12 cellular contexts compared by ENCODE assay signal in genomic region chr18:69882965-69883668, GRCh38.
A peak's percentile ranks its signal among the peaks of the same experiment; 100 is the strongest.
DNase-seq lines count a peak whose midpoint lies in the region; ATAC-seq and TF ChIP-seq lines count a peak whose summit lies in the region.
"Had no signal": no experiment of that assay in that cellular context is flagged by ENCODE, and none has a peak within 500 bp of the region (broad histone marks: within the 10 kb centered on the region; RNA-seq: fewer than 3 reads in every experiment).

No MANE protein-coding gene starts in this region.

- H2BK5ac ChIP-seq in H9 (ENCODE audit: insufficient read length, low read length), result no peak overlapping the region

- no peaks in the 10 kb centered on the region for H3K9me3 ChIP-seq in CD8-positive, alpha-beta memory T cell (ENCODE audit: low read length)
- H3K9me3 ChIP-seq in OCI-LY3 (ENCODE audit: insufficient read depth, low read length) (no peaks in the 10 kb centered on the region), H9 (ENCODE audit: control insufficient read depth, low read depth, low read length) (no peaks in the 10 kb centered on the region), gastrocnemius medialis (no peaks in the 10 kb centered on the region)
- H3K9me3 ChIP-seq: breast epithelium had no signal

- no peaks in the 10 kb centered on the region for H3K79me1 ChIP-seq in H9 (ENCODE audit: insufficient read depth, low read depth, low read length, poor library complexity, severe bottlenecking)

- no peak overlapping the region for H2AK5ac ChIP-seq in H9 (ENCODE audit: insufficient read length, low read length)

- H3K9me3 Mint-ChIP-seq in CD8-positive, alpha-beta memory T cell, result peaks cover 0 to 2% (median 0%) of the 10 kb centered on the region in 5 donors
- H3K9me3 Mint-ChIP-seq in H9, result no peaks in the 10 kb centered on the region

- no peak overlapping the region for H2BK20ac ChIP-seq in H9 (ENCODE audit: low read depth, low read length, poor library complexity, severe bottlenecking)

- peaks cover 10 to 16% (median 11%) of the 10 kb centered on the region in 3 donors for H3K36me3 Mint-ChIP-seq in CD8-positive, alpha-beta memory T cell
- peaks cover 0 to 4% (median 2%) of the 10 kb centered on the region in 3 experiments; a peak in 2 of 7 replicates for H3K36me3 Mint-ChIP-seq in H9 (ENCODE audit: insufficient read depth in 1 of 3, low read depth in 3 of 3)

- H2BK12ac ChIP-seq in H9 (ENCODE audit: insufficient read length, low read depth, low read length), result no peak overlapping the region

- no peak overlapping the region for H3K56ac ChIP-seq in H9 (ENCODE audit: insufficient read length, low read depth, low read length)

- no peak overlapping the region for H3T11ph ChIP-seq in H9 (ENCODE audit: low read length)

- no peaks in the 10 kb centered on the region for H3K27me3 ChIP-seq in CD8-positive, alpha-beta memory T cell (ENCODE audit: insufficient read depth, low read length, poor library complexity, severe bottlenecking)
- no peaks in the 10 kb centered on the region for H3K27me3 ChIP-seq in OCI-LY3 (ENCODE audit: low read depth, low read length)
- H3K27me3 ChIP-seq in H9 (ENCODE audit: insufficient read depth, low read length), result no peaks in the 10 kb centered on the region
- H3K27me3 ChIP-seq in gastrocnemius medialis, result no peaks in the 10 kb centered on the region
- H3K27me3 ChIP-seq: breast epithelium had no signal

- H3K4me3 ChIP-seq in CD8-positive, alpha-beta memory T cell (ENCODE audit: low read length), result no peak overlapping the region
- peak overlapping the region; percentile 34 for H3K4me3 ChIP-seq in OCI-LY3 (ENCODE audit: low read length)
- no peak overlapping the region for H3K4me3 ChIP-seq in gastrocnemius medialis
- H3K4me3 ChIP-seq: breast epithelium had no signal

- H3K4ac ChIP-seq in H9 (ENCODE audit: low read depth, low read length), result no peak overlapping the region

- H3K4me1 Mint-ChIP-seq in CD8-positive, alpha-beta memory T cell, result peaks cover 58 to 94% (median 81%) of the 10 kb centered on the region in 3 donors
- peaks cover 31 to 43% of the 10 kb centered on the region in 2 experiments for H3K4me1 Mint-ChIP-seq in H9

- no peak overlapping the region for H3K14ac ChIP-seq in H9 (ENCODE audit: insufficient read depth, low read length)

- no peaks in the 10 kb centered on the region for H3K23me2 ChIP-seq in H9 (ENCODE audit: insufficient read length, low read depth, low read length, poor library complexity, severe bottlenecking)

- no peak overlapping the region for H3K18ac ChIP-seq in H9 (ENCODE audit: insufficient read length, low read depth, low read length)

- H3K27me3 Mint-ChIP-seq in CD8-positive, alpha-beta memory T cell, result no peaks in the 10 kb centered on the region
- H3K27me3 Mint-ChIP-seq in H9 (ENCODE audit: low read depth), result no peaks in the 10 kb centered on the region

- peak overlapping the region in 6 of 8 donors; percentile 0 to 70 (median 22) for H3K27ac Mint-ChIP-seq in CD8-positive, alpha-beta memory T cell
- H3K27ac Mint-ChIP-seq in H9, result no peak overlapping the region

- H3K4me2 ChIP-seq in OCI-LY3 (ENCODE audit: low read length) (peak overlapping the region; percentile 70), H9 (ENCODE audit: insufficient read depth, insufficient read length, low read length) (no peak overlapping the region)

- no peak overlapping the region for H2BK15ac ChIP-seq in H9 (ENCODE audit: low read depth, low read length)

- no peak overlapping the region for H4K5ac ChIP-seq in H9 (ENCODE audit: insufficient read length, low read depth, low read length)

- POLR2A ChIA-PET in CD8-positive, alpha-beta memory T cell (lab: Charles Lee), result no interaction called here

- H4K8ac ChIP-seq in H9 (replicated peaks; ENCODE audit: insufficient read length, low read depth, low read length), result no peak overlapping the region

- H2BK120ac ChIP-seq in H9 (ENCODE audit: low read depth, low read length, poor library complexity, severe bottlenecking), result no peak overlapping the region

- no peaks in the 10 kb centered on the region for H3K79me2 ChIP-seq in OCI-LY3 (ENCODE audit: low read length)
- no peaks in the 10 kb centered on the region for H3K79me2 ChIP-seq in H9 (ENCODE audit: insufficient read depth, low read length)

- in situ Hi-C loops in gastrocnemius medialis (cut with MboI; ENCODE audit: low sequenced_read_pairs in 4 of 4), result no loop called here

- ATAC-seq in GM19043 (IDR thresholded peaks at IDR 0.05; ENCODE audit: low read depth, unreplicated experiment) (peak; percentile 34), HG02870 (IDR thresholded peaks at IDR 0.05; ENCODE audit: unreplicated experiment) (peak; percentile 33), gastrocnemius medialis (no peak)
- ATAC-seq: left colon had no signal

- no peak for TF ChIP-seq CTCF in OCI-LY3 (IDR thresholded peaks at IDR 0.05; ENCODE audit: low read depth, low read length)
- TF ChIP-seq CTCF in H9 (conservative IDR thresholded peaks at IDR 0.05), result no peak
- no peak for TF ChIP-seq CTCF in gastrocnemius medialis (IDR thresholded peaks at IDR 0.05 in 4 of 5, conservative IDR thresholded peaks at IDR 0.05 in 1 of 5)

- H4K91ac ChIP-seq in H9 (ENCODE audit: insufficient read length, low read depth, low read length), result no peak overlapping the region

- no peak overlapping the region for H3K4me3 Mint-ChIP-seq in CD8-positive, alpha-beta memory T cell
- no peak overlapping the region for H3K4me3 Mint-ChIP-seq in H9

- CTCF ChIA-PET in CD8-positive, alpha-beta memory T cell (lab: Charles Lee), result no interaction called here

- peak overlapping the region; percentile 6; the same call in 1 of the 2 replicates for H3K9ac ChIP-seq in OCI-LY3 (ENCODE audit: low read length)
- H3K9ac ChIP-seq in H9 (ENCODE audit: extremely low read depth, insufficient read length, low read length), result no peak overlapping the region

- H4K20me1 ChIP-seq in OCI-LY3 (ENCODE audit: insufficient read depth, low read length) (no peaks in the 10 kb centered on the region), H9 (ENCODE audit: control insufficient read depth, insufficient read depth, insufficient read length) (no peaks in the 10 kb centered on the region)

- DNase-seq in CD8-positive, alpha-beta memory T cell, result no peak
- no peak for DNase-seq in H9
- DNase-seq in mucosa of gallbladder (ENCODE audit: low spot score), result no peak
- no peak for DNase-seq in HUDEP-2 (lab: John Stamatoyannopoulos, UW; ENCODE audit: unreplicated experiment in 76 of 76)
- DNase-seq in gastrocnemius medialis, result no peak
- DNase-seq: left colon, retina, SIG-M5 had no signal

- intact Hi-C loops in gastrocnemius medialis (cut with DNase I; ENCODE audit: low total_unique reads), result no loop called here

- no peaks in the 10 kb centered on the region for H3K36me3 ChIP-seq in CD8-positive, alpha-beta memory T cell (ENCODE audit: insufficient read depth, low read length)
- peaks cover 3% of the 10 kb centered on the region for H3K36me3 ChIP-seq in OCI-LY3 (replicated peaks; ENCODE audit: low read depth, low read length)
- H3K36me3 ChIP-seq in gastrocnemius medialis, result no peaks in the 10 kb centered on the region
- H3K36me3 ChIP-seq: breast epithelium had no signal

- no CpG with 5 or more reads among the region's 6 CpGs for WGBS in H9 (ENCODE audit: extremely low coverage, insufficient read length, low lambda C conversion rate)

- no peak overlapping the region for H3K27ac ChIP-seq in CD8-positive, alpha-beta memory T cell (ENCODE audit: low read depth, low read length)
- H3K27ac ChIP-seq in OCI-LY3 (ENCODE audit: low read length) (no peak overlapping the region), H9 (ENCODE audit: insufficient read length, low read depth, low read length) (no peak overlapping the region), gastrocnemius medialis (no peak overlapping the region)
- H3K27ac ChIP-seq: breast epithelium had no signal

- H3K23ac ChIP-seq in H9 (ENCODE audit: insufficient read length, low read depth, low read length), result no peak overlapping the region

- H2AFZ ChIP-seq in OCI-LY3 (ENCODE audit: low read depth, low read length) (no peak overlapping the region), H9 (ENCODE audit: low read length) (no peak overlapping the region)

- TF ChIP-seq POLR2A in gastrocnemius medialis (IDR thresholded peaks at IDR 0.05), result no peak

- peaks cover 11% of the 10 kb centered on the region for H3K4me1 ChIP-seq in CD8-positive, alpha-beta memory T cell (ENCODE audit: insufficient read depth, low read length)
- peaks cover 54% of the 10 kb centered on the region for H3K4me1 ChIP-seq in OCI-LY3 (ENCODE audit: low read length)
- peaks cover 2% of the 10 kb centered on the region; the same call in 1 of the 2 replicates for H3K4me1 ChIP-seq in H9 (ENCODE audit: insufficient read depth, low read length)
- H3K4me1 ChIP-seq in gastrocnemius medialis, result no peaks in the 10 kb centered on the region
- H3K4me1 ChIP-seq: breast epithelium had no signal

Comparison
In these comparisons a context has a peak if more than half of its experiments do, and no peak if none do; other contexts are left out.
1. H3K27ac Mint-ChIP-seq: peak in CD8-positive, alpha-beta memory T cell (6 of 8); none in H9 (0 of 3).
2. ATAC-seq: peak in GM19043 (single experiment) and HG02870 (single experiment); none in gastrocnemius medialis (0 of 2).